Comparison of ENCODE assay signal across 13 cellular contexts in the genomic region with DNA sequence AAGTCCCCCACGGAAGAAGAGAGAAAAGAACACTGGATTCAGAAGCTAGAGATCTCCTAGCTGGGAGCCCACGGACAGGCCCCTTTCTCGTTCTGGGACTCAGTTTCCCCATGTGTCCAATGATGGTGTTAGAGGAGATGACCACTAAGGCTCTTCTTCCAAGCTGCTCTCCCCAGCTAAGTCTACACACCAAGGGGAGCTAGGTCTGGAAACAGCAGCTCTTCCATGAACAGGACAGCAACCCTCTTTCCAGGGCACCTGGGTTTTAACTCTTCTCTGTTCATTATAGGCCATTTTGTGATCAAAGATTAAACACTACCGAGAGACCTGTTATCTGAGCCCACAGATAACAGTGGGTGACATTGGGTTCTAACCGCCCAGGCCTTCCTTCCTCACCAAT.
DNase-seq lines count a peak whose midpoint lies in the region; ATAC-seq and TF ChIP-seq lines count a peak whose summit lies in the region.
"Had no signal": no experiment of that assay in that cellular context is flagged by ENCODE, and none has a peak within 500 bp of the region (broad histone marks: within the 10 kb centered on the region; RNA-seq: fewer than 3 reads in every experiment).

No MANE protein-coding gene starts in this region.

- peaks cover 9% of the 10 kb centered on the region for H3K79me2 ChIP-seq in mammary epithelial cell (ENCODE audit: insufficient read depth, low read length)

- H3K4me3 ChIP-seq in breast epithelium (no peak overlapping the region), mammary epithelial cell (replicated peaks in 1 of 3; ENCODE audit: insufficient read depth in 1 of 3, low read depth in 2 of 3, low read length in 3 of 3) (no peak overlapping the region)
- H3K4me3 ChIP-seq: cardiac muscle cell had no signal

- peaks cover 1% of the 10 kb centered on the region for H3K36me3 Mint-ChIP-seq in activated naive CD8-positive, alpha-beta T cell treated with anti-CD3 and anti-CD28 coated beads, Interleukin-2, amount 50 U/mL, for 24 hours (ENCODE audit: low read depth)
- H3K36me3 Mint-ChIP-seq in natural killer cell: no peaks in the 10 kb centered on the region
- H3K36me3 Mint-ChIP-seq in stimulated activated naive B cell treated with anti-CD40 and anti-IgM and Interleukin-4, amounts not matched to agents 10 μg/mL and 1 μg/mL and 100 μg/mL, for 72 hours: no peaks in the 10 kb centered on the region

- CTCF ChIA-PET in mammary epithelial cell (lab: Charles Lee; ENCODE audit: low non-redundant PET): no interaction called here

- in situ Hi-C loops in mammary epithelial cell (cut with MboI; ENCODE audit: low sequenced_read_pairs in 2 of 2): no loop called here

- H3K4me1 ChIP-seq in breast epithelium: peaks cover 2 to 18% of the 10 kb centered on the region in 2 donors
- H3K4me1 ChIP-seq in mammary epithelial cell (ENCODE audit: insufficient read depth, low read length): peaks cover 19% of the 10 kb centered on the region

- H3K4me1 Mint-ChIP-seq in activated naive CD8-positive, alpha-beta T cell treated with anti-CD3 and anti-CD28 coated beads, Interleukin-2, amount 50 U/mL, for 24 hours: peaks cover 91% of the 10 kb centered on the region
- peaks cover 77 to 78% of the 10 kb centered on the region in 2 donors for H3K4me1 Mint-ChIP-seq in natural killer cell
- H3K4me1 Mint-ChIP-seq in stimulated activated naive B cell treated with anti-CD40 and anti-IgM and Interleukin-4, amounts not matched to agents 10 μg/mL and 1 μg/mL and 100 μg/mL, for 72 hours: peaks cover 14 to 22% of the 10 kb centered on the region in 2 donors

- H3K9me3 Mint-ChIP-seq in activated naive CD8-positive, alpha-beta T cell treated with anti-CD3 and anti-CD28 coated beads, Interleukin-2, amount 50 U/mL, for 24 hours: no peaks in the 10 kb centered on the region
- H3K9me3 Mint-ChIP-seq in natural killer cell: no peaks in the 10 kb centered on the region
- H3K9me3 Mint-ChIP-seq in stimulated activated naive B cell treated with anti-CD40 and anti-IgM and Interleukin-4, amounts not matched to agents 10 μg/mL and 1 μg/mL and 100 μg/mL, for 72 hours: no peaks in the 10 kb centered on the region

- H3K27me3 Mint-ChIP-seq in activated naive CD8-positive, alpha-beta T cell treated with anti-CD3 and anti-CD28 coated beads, Interleukin-2, amount 50 U/mL, for 24 hours: no peaks in the 10 kb centered on the region
- H3K27me3 Mint-ChIP-seq in natural killer cell (ENCODE audit: low read depth in 2 of 2): no peaks in the 10 kb centered on the region
- H3K27me3 Mint-ChIP-seq in stimulated activated naive B cell treated with anti-CD40 and anti-IgM and Interleukin-4, amounts not matched to agents 10 μg/mL and 1 μg/mL and 100 μg/mL, for 72 hours: no peaks in the 10 kb centered on the region

- peak overlapping the region; percentile 96 for H3K27ac Mint-ChIP-seq in activated naive CD8-positive, alpha-beta T cell treated with anti-CD3 and anti-CD28 coated beads, Interleukin-2, amount 50 U/mL, for 24 hours
- H3K27ac Mint-ChIP-seq in natural killer cell: peak overlapping the region; percentile 72 to 96
- no peak overlapping the region for H3K27ac Mint-ChIP-seq in stimulated activated naive B cell treated with anti-CD40 and anti-IgM and Interleukin-4, amounts not matched to agents 10 μg/mL and 1 μg/mL and 100 μg/mL, for 72 hours

- H2AFZ ChIP-seq in mammary epithelial cell (ENCODE audit: low read depth, low read length): no peak overlapping the region

- no peaks in the 10 kb centered on the region for H3K9me3 ChIP-seq in breast epithelium
- H3K9me3 ChIP-seq in mammary epithelial cell (replicated peaks; ENCODE audit: insufficient read depth, low read length): no peaks in the 10 kb centered on the region
- H3K9me3 ChIP-seq: neutrophil had no signal

- no peak for TF ChIP-seq CTCF in breast epithelium (IDR thresholded peaks at IDR 0.05)
- TF ChIP-seq CTCF in mammary epithelial cell (conservative IDR thresholded peaks at IDR 0.05 in 1 of 2, IDR thresholded peaks at IDR 0.05 in 1 of 2; ENCODE audit: extremely low read depth in 1 of 2, insufficient read depth in 1 of 2, low read depth in 1 of 2, low read length in 2 of 2): no peak
- TF ChIP-seq CTCF in natural killer cell (IDR thresholded peaks at IDR 0.05): no peak

- TF ChIP-seq POLR2A in breast epithelium (IDR thresholded peaks at IDR 0.05): no peak

- no peaks in the 10 kb centered on the region for H4K20me1 ChIP-seq in mammary epithelial cell (ENCODE audit: insufficient read depth, low read length)

- intact Hi-C loops in breast epithelium (cut with DNase I; ENCODE audit: low total_unique reads): no loop called here
- intact Hi-C loops in mammary epithelial cell (cut with micrococcal nuclease): no loop called here
- intact Hi-C loops in natural killer cell (cut with micrococcal nuclease): no loop called here

- no peak overlapping the region for H3K9ac ChIP-seq in mammary epithelial cell (ENCODE audit: insufficient read depth, low read length)

- 96% methylated on average over 5 of the region's 5 CpGs for WGBS in mammary epithelial cell (ENCODE audit: low coverage, missing lambda C conversion rate)

- no peaks in the 10 kb centered on the region for H3K27me3 ChIP-seq in breast epithelium
- no peaks in the 10 kb centered on the region for H3K27me3 ChIP-seq in mammary epithelial cell (ENCODE audit: insufficient read depth, low read length)
- H3K27me3 ChIP-seq: cardiac muscle cell, neutrophil had no signal

- no TSS peak for BruUV-seq in mammary epithelial cell (replicated peaks; lab: Mats Ljungman, UMichigan)

- DNase-seq in breast epithelium (ENCODE audit: low spot score in 2 of 2) (no peak), mammary epithelial cell (no peak), natural killer cell (no peak), NCI-H524 (lab: John Stamatoyannopoulos, UW) (no peak), amniotic stem cell (lab: John Stamatoyannopoulos, UW) (no peak)
- no peak for DNase-seq in activated naive CD8-positive, alpha-beta T cell treated with anti-CD3 and anti-CD28 coated beads, Interleukin-2, amount 50 U/mL, for 24 hours
- DNase-seq in stimulated activated naive B cell treated with anti-CD40 and anti-IgM and Interleukin-4, amounts not matched to agents 10 μg/mL and 1 μg/mL and 100 μg/mL, for 72 hours: no peak
- DNase-seq: EL, H7, NCI-H446 had no signal

- ATAC-seq in activated naive CD8-positive, alpha-beta T cell treated with anti-CD3 and anti-CD28 coated beads, Interleukin-2, amount 50 U/mL, for 24 hours: no peak
- no peak for ATAC-seq in natural killer cell
- ATAC-seq in stimulated activated naive B cell treated with anti-CD40 and anti-IgM and Interleukin-4, amounts not matched to agents 10 μg/mL and 1 μg/mL and 100 μg/mL, for 72 hours (replicated peaks): no peak
- no peak for ATAC-seq in HG03432 (IDR thresholded peaks at IDR 0.05; ENCODE audit: unreplicated experiment)

- peak overlapping the region; percentile 62 to 93 for H3K27ac ChIP-seq in breast epithelium
- H3K27ac ChIP-seq in mammary epithelial cell (ENCODE audit: insufficient read depth, low read depth, low read length): no peak overlapping the region
- H3K27ac ChIP-seq: cardiac muscle cell, neutrophil had no signal

- H3K4me2 ChIP-seq in mammary epithelial cell (ENCODE audit: insufficient read depth, low read depth, low read length): no peak overlapping the region

- H3K36me3 ChIP-seq in breast epithelium (no peaks in the 10 kb centered on the region), mammary epithelial cell (ENCODE audit: insufficient read depth, low read length) (no peaks in the 10 kb centered on the region)
- H3K36me3 ChIP-seq: neutrophil had no signal

- H3K4me3 Mint-ChIP-seq in activated naive CD8-positive, alpha-beta T cell treated with anti-CD3 and anti-CD28 coated beads, Interleukin-2, amount 50 U/mL, for 24 hours: peak overlapping the region; percentile 69
- H3K4me3 Mint-ChIP-seq in natural killer cell: peak overlapping the region; percentile 35
- H3K4me3 Mint-ChIP-seq in stimulated activated naive B cell treated with anti-CD40 and anti-IgM and Interleukin-4, amounts not matched to agents 10 μg/mL and 1 μg/mL and 100 μg/mL, for 72 hours: no peak overlapping the region

- dilution Hi-C loops in mammary epithelial cell (cut with HindIII; ENCODE audit: low sequenced_read_pairs): no loop called here

Comparison
In these comparisons a context has a peak if more than half of its experiments do, and no peak if none do; other contexts are left out.
1. H3K4me3 Mint-ChIP-seq: peak in activated naive CD8-positive, alpha-beta T cell treated with anti-CD3 and anti-CD28 coated beads, Interleukin-2, amount 50 U/mL, for 24 hours (single experiment) and natural killer cell (single experiment); none in stimulated activated naive B cell treated with anti-CD40 and anti-IgM and Interleukin-4, amounts not matched to agents 10 μg/mL and 1 μg/mL and 100 μg/mL, for 72 hours (0 of 2).